20 cellular contexts compared by ENCODE assay signal in genomic region chr14:33578461-33579216, GRCh38.
"Had no signal": no experiment of that assay in that cellular context is flagged by ENCODE, and none has a peak within 500 bp of the region (broad histone marks: within the 10 kb centered on the region; RNA-seq: fewer than 3 reads in every experiment).

No MANE protein-coding gene starts in this region.

- ATAC-seq: Panc1, SK-N-SH treated with all-trans-retinoic acid at 6 μM for 48 hours had no signal

- H3K27ac ChIP-seq: RWPE1 had no signal

- DNase-seq: IMR-90, Karpas-422, KG1, MM.1S, NCI-H1092 treated with DMSO at 0.1 percent for 48 hours, NCI-H1436, NCI-H187, NCI-H2029, NCI-H2081 treated with DMSO at 0.1 percent for 48 hours, NCI-H2171, NCI-H226, NCI-H446, NCI-H510A, NCI-H524 treated with DMSO at 0.1 percent for 48 hours, NCI-H69, NCI-H774, SHP77 had no signal
